In the genomic region with DNA sequence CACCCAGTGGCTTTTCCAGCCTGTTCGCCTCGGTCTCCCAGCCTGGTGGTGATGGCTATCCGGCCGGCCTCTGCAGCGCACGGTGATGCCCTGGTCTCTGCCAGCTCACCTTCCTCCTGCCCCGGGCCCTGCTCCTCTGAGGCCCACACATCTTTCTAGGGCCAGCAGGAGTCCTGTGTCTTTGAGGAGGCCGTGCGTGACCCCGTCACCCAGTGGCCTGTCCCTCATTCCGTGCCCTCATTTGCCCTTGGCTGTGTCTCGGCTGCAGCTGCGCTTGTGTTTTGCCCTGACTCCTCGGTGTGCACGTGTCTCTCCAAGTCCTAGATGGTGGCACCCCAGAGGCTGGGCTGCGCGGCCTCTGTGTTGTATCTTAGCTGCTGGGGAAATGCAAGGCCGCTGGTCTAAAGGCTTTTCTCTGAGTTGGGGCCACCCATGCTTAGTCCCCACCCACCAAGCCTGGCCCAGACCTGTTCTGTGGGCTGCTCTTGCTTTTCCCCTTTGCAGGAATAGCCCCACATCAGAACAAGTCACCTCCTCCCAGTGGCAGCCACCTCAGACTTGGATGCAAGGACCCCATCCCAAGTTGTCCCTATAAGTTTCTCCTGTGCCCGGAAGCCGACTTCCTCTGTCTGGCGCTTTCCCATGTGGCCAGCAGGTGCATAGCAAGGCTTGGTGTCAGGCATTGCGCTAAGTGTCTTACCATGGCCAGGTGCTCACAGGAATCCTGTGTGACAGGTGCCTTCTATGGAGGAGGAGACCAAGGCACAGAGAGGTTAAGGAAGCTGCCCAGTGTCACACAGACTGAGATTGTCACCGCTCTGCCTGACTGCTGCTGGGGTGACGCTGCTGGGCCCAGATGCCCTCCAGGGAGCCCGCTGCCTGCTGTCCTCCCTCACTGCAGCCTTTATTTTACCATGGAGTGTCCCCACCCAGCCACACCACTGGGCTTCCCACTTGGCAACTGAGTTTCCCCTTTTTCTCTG, we compare ENCODE assay signal across 24 cellular contexts.
DNase-seq lines count a peak whose midpoint lies in the region; ATAC-seq and TF ChIP-seq lines count a peak whose summit lies in the region.
"Had no signal": no experiment of that assay in that cellular context is flagged by ENCODE, and none has a peak within 500 bp of the region (broad histone marks: within the 10 kb centered on the region; RNA-seq: fewer than 3 reads in every experiment).

No MANE protein-coding gene starts in this region.

- DNase-seq in Right ventricle myocardium superior: no peak
- DNase-seq in right cardiac atrium: no peak
- no peak for DNase-seq in fibroblast of the aortic adventitia (ENCODE audit: low read depth)
- DNase-seq in neural crest cell (ENCODE audit: low read depth, low spot score): no peak
- no peak for DNase-seq in NCI-H1417 (lab: John Stamatoyannopoulos, UW)
- no peak for DNase-seq in SKM-1 treated with dmso at 0.1 percent for 144 hours (lab: John Stamatoyannopoulos, UW; ENCODE audit: unreplicated experiment)
- no peak for DNase-seq in T1000 (lab: John Stamatoyannopoulos, UW)
- DNase-seq: activated CD4-positive, alpha-beta memory T cell treated with anti-CD3 and anti-CD28 coated beads for 36 hours; activated CD4-positive, CD25-positive, alpha-beta regulatory T cell; activated gamma-delta T cell treated with Interleukin-2 at 50 U/mL for 16 hours; activated T-cell treated with anti-CD3 and anti-CD28 coated beads for 4 hours; adrenal gland; C1 segment of cervical spinal cord; dorsolateral prefrontal cortex; immature natural killer cell; NCI-H1694; NCI-H748 treated with DMSO at 0.1 percent for 48 hours; occipital lobe had no signal

- H3K27ac ChIP-seq in right cardiac atrium (ENCODE audit: low read length): no peak overlapping the region
- H3K27ac ChIP-seq: adrenal gland, suprapubic skin had no signal

- peaks cover 5% of the 10 kb centered on the region for H3K4me1 ChIP-seq in right cardiac atrium (ENCODE audit: control insufficient read depth, insufficient read depth, low read length)

- no peaks in the 10 kb centered on the region for H3K9me3 Mint-ChIP-seq in neural crest cell
- H3K9me3 Mint-ChIP-seq: activated CD4-positive, alpha-beta memory T cell treated with anti-CD3 and anti-CD28 coated beads for 36 hours; immature natural killer cell; stimulated activated effector memory CD8-positive, alpha-beta T cell treated with anti-CD3 and anti-CD28 coated beads, Interleukin-12 subunit alpha, Interleukin-12 subunit beta, amount 100 ng/mL, for 72 hours had no signal

- intact Hi-C loops in Right ventricle myocardium superior (cut with DNase I): no loop called here
- intact Hi-C loops in right cardiac atrium (cut with DNase I): loop anchor here in 3 of 4 donors (2.0 to 10.0 kb wide), 3 partner anchors 53 to 136 kb away; no protein-coding TSS in a partner anchor

- no peaks in the 10 kb centered on the region for H3K27me3 ChIP-seq in right cardiac atrium (ENCODE audit: control insufficient read depth, insufficient read depth)
- H3K27me3 ChIP-seq: adrenal gland, suprapubic skin had no signal

- H3K4me3 ChIP-seq in right cardiac atrium (ENCODE audit: low read length): no peak overlapping the region
- no peak overlapping the region for H3K4me3 ChIP-seq in fibroblast of the aortic adventitia (ENCODE audit: low read depth, low read length)
- H3K4me3 ChIP-seq: adrenal gland, dorsolateral prefrontal cortex, K562, lung, suprapubic skin had no signal

- TF ChIP-seq CTCF in fibroblast of the aortic adventitia (IDR thresholded peaks at IDR 0.05; ENCODE audit: insufficient read depth, low read length): peak; percentile 4
- TF ChIP-seq CTCF in neural crest cell (conservative IDR thresholded peaks at IDR 0.05): peak; percentile 24

- no peaks in the 10 kb centered on the region for H3K9me3 ChIP-seq in right cardiac atrium (ENCODE audit: control insufficient read depth, low read length)
- H3K9me3 ChIP-seq: adrenal gland, suprapubic skin had no signal

- no peaks in the 10 kb centered on the region for H3K27me3 Mint-ChIP-seq in neural crest cell (ENCODE audit: low read depth)

- H3K36me3 Mint-ChIP-seq in neural crest cell (ENCODE audit: low read depth): no peaks in the 10 kb centered on the region
- H3K36me3 Mint-ChIP-seq: activated CD4-positive, alpha-beta memory T cell treated with anti-CD3 and anti-CD28 coated beads for 36 hours; immature natural killer cell; stimulated activated effector memory CD8-positive, alpha-beta T cell treated with anti-CD3 and anti-CD28 coated beads, Interleukin-12 subunit alpha, Interleukin-12 subunit beta, amount 100 ng/mL, for 72 hours had no signal

- peak overlapping the region; percentile 35 for H3K27ac Mint-ChIP-seq in neural crest cell (ENCODE audit: unreplicated experiment)
- H3K27ac Mint-ChIP-seq: activated CD4-positive, alpha-beta memory T cell treated with anti-CD3 and anti-CD28 coated beads for 36 hours; immature natural killer cell; stimulated activated effector memory CD8-positive, alpha-beta T cell treated with anti-CD3 and anti-CD28 coated beads, Interleukin-12 subunit alpha, Interleukin-12 subunit beta, amount 100 ng/mL, for 72 hours had no signal

- ATAC-seq in Right ventricle myocardium superior (ENCODE audit: poor library complexity): peak; percentile 38
- no peak for ATAC-seq in right cardiac atrium
- no peak for ATAC-seq in HG02840 (IDR thresholded peaks at IDR 0.05; ENCODE audit: low FRiP score, unreplicated experiment)
- ATAC-seq: esophagus mucosa; K562; stimulated activated effector memory CD8-positive, alpha-beta T cell treated with anti-CD3 and anti-CD28 coated beads, Interleukin-12 subunit alpha, Interleukin-12 subunit beta, amount 100 ng/mL, for 72 hours had no signal

- WGBS in right cardiac atrium: 68% methylated on average over 25 of the region's 25 CpGs

- no peak overlapping the region for H3K4me3 Mint-ChIP-seq in neural crest cell
- H3K4me3 Mint-ChIP-seq: activated CD4-positive, alpha-beta memory T cell treated with anti-CD3 and anti-CD28 coated beads for 36 hours; immature natural killer cell; stimulated activated effector memory CD8-positive, alpha-beta T cell treated with anti-CD3 and anti-CD28 coated beads, Interleukin-12 subunit alpha, Interleukin-12 subunit beta, amount 100 ng/mL, for 72 hours had no signal

- H3K4me1 Mint-ChIP-seq in neural crest cell: peaks cover 24% of the 10 kb centered on the region
- H3K4me1 Mint-ChIP-seq: immature natural killer cell; stimulated activated effector memory CD8-positive, alpha-beta T cell treated with anti-CD3 and anti-CD28 coated beads, Interleukin-12 subunit alpha, Interleukin-12 subunit beta, amount 100 ng/mL, for 72 hours had no signal
